Comparison of ENCODE assay signal across 1 cellular context in the genomic region with DNA sequence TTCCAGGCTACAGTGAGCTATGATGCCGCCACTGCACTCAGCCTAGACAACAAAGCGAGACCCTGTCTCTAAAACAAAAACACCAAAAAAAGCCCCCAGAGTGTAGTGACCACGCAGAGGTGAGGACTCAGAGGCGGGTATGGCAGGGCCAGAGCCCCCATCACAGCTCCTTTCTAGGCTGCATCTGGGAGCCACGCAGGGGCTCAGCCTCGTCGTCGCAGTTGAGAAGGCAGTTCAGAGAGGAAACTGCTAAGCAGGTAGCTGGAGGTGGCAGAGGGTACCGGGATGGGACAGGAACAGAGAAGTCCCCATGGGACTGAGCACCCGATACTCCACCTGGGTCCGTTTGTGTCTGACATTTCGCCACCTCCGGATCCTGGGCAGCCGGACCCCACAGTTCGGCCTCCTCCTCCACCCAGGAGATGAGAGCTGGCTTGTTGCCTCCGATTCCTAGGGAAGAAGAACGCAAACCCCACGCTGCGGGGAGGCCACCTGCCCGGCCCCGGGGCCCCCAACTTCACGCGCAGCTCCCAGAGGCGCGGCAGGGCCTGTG.
TF ChIP-seq lines count a peak whose summit lies in the region.

No MANE protein-coding gene starts in this region.

TF ChIP-seq in HCT116, 20 proteins besides CTCF, POLR2A, EP300 and RAD21 (continued from another document):
- TF ChIP-seq, protein P1, sequence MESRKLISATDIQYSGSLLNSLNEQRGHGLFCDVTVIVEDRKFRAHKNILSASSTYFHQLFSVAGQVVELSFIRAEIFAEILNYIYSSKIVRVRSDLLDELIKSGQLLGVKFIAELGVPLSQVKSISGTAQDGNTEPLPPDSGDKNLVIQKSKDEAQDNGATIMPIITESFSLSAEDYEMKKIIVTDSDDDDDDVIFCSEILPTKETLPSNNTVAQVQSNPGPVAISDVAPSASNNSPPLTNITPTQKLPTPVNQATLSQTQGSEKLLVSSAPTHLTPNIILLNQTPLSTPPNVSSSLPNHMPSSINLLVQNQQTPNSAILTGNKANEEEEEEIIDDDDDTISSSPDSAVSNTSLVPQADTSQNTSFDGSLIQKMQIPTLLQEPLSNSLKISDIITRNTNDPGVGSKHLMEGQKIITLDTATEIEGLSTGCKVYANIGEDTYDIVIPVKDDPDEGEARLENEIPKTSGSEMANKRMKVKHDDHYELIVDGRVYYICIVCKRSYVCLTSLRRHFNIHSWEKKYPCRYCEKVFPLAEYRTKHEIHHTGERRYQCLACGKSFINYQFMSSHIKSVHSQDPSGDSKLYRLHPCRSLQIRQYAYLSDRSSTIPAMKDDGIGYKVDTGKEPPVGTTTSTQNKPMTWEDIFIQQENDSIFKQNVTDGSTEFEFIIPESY (IDR thresholded peaks at IDR 0.05; ENCODE audit: extremely low read depth, insufficient replicate concordance, low read length): no peak
- TF ChIP-seq SIN3A (IDR thresholded peaks at IDR 0.05; ENCODE audit: low read depth) (no peak), CBX3 (IDR thresholded peaks at IDR 0.05; ENCODE audit: low read depth) (no peak), EZH2phosphoT487 (IDR thresholded peaks at IDR 0.05; ENCODE audit: borderline replicate concordance) (no peak)
